ENCODE assay signal across 13 cellular contexts in genomic region chr20:34078540-34078939, GRCh38.
"Had no signal": no experiment of that assay in that cellular context is flagged by ENCODE, and none has a peak within 500 bp of the region (broad histone marks: within the 10 kb centered on the region; RNA-seq: fewer than 3 reads in every experiment).

No MANE protein-coding gene starts in this region.

- H3K4me3 Mint-ChIP-seq: activated CD8-positive, alpha-beta memory T cell treated with anti-CD3 and anti-CD28 coated beads, Interleukin-2, amount 10 ng/mL, durations not matched to agents 7 days and 5 days; stimulated activated naive CD8-positive, alpha-beta T cell treated with anti-CD3 and anti-CD28 coated beads, Interleukin-15, Interleukin-2, amounts not matched to agents 100 ng/mL and 50 ng/mL, for 24 hours had no signal

- H3K9me3 Mint-ChIP-seq: stimulated activated naive CD8-positive, alpha-beta T cell treated with anti-CD3 and anti-CD28 coated beads, Interleukin-15, Interleukin-2, amounts not matched to agents 100 ng/mL and 50 ng/mL, for 24 hours had no signal

- H3K27ac Mint-ChIP-seq: stimulated activated naive CD8-positive, alpha-beta T cell treated with anti-CD3 and anti-CD28 coated beads, Interleukin-15, Interleukin-2, amounts not matched to agents 100 ng/mL and 50 ng/mL, for 24 hours had no signal

- H3K4me3 ChIP-seq: dorsolateral prefrontal cortex, lung, pancreas, suprapubic skin, upper lobe of left lung had no signal

- H3K27ac ChIP-seq: dorsolateral prefrontal cortex, pancreas, suprapubic skin, upper lobe of left lung had no signal

- DNase-seq: activated CD4-positive, alpha-beta T cell treated with anti-CD3 and anti-CD28 coated beads, Interleukin-2, amount 50 U/mL, for 1 hour; activated CD8-positive, alpha-beta memory T cell treated with anti-CD3 and anti-CD28 coated beads, Interleukin-2, amount 10 ng/mL, durations not matched to agents 7 days and 5 days; activated gamma-delta T cell treated with Interleukin-2 at 50 U/mL for 16 hours; activated T-cell treated with anti-CD3 and anti-CD28 coated beads, Interleukin-2, amount 50 U/mL, for 1 hour; dorsolateral prefrontal cortex; midbrain; pancreas; stimulated activated CD4-positive, alpha-beta T cell treated with anti-CD3 and anti-CD28 coated beads, Interleukin-4, amount 100 ng/mL, for 24 hours; upper lobe of left lung had no signal

- H3K9me3 ChIP-seq: pancreas, suprapubic skin, upper lobe of left lung had no signal

- H3K27me3 Mint-ChIP-seq: activated CD8-positive, alpha-beta memory T cell treated with anti-CD3 and anti-CD28 coated beads, Interleukin-2, amount 10 ng/mL, durations not matched to agents 7 days and 5 days; stimulated activated naive CD8-positive, alpha-beta T cell treated with anti-CD3 and anti-CD28 coated beads, Interleukin-15, Interleukin-2, amounts not matched to agents 100 ng/mL and 50 ng/mL, for 24 hours had no signal

- ATAC-seq: activated CD8-positive, alpha-beta memory T cell treated with anti-CD3 and anti-CD28 coated beads, Interleukin-2, amount 10 ng/mL, durations not matched to agents 7 days and 5 days; esophagus mucosa; pancreas had no signal

- H3K27me3 ChIP-seq: dorsolateral prefrontal cortex, pancreas, suprapubic skin, upper lobe of left lung had no signal
